ENCODE assay signal across 9 cellular contexts in genomic region chr5:150058480-150059126, GRCh38.
DNase-seq lines count a peak whose midpoint lies in the region; ATAC-seq lines count a peak whose summit lies in the region.
"Had no signal": no experiment of that assay in that cellular context is flagged by ENCODE, and none has a peak within 500 bp of the region (broad histone marks: within the 10 kb centered on the region; RNA-seq: fewer than 3 reads in every experiment).

No MANE protein-coding gene starts in this region.

- no peaks in the 10 kb centered on the region for H3K4me1 ChIP-seq in effector memory CD4-positive, alpha-beta T cell (ENCODE audit: control insufficient read depth, insufficient read depth, low read length, poor library complexity, severe bottlenecking)

- H3K27me3 ChIP-seq in effector memory CD4-positive, alpha-beta T cell (replicated peaks; ENCODE audit: control insufficient read depth, insufficient read depth, low read length, poor library complexity, severe bottlenecking) = no peaks in the 10 kb centered on the region

- peak overlapping the region; percentile 3 for H3K27ac ChIP-seq in epithelial cell of prostate
- H3K27ac ChIP-seq in effector memory CD4-positive, alpha-beta T cell (ENCODE audit: insufficient read depth, low read length, poor library complexity, severe bottlenecking) = no peak overlapping the region

- ATAC-seq in GM21619 (IDR thresholded peaks at IDR 0.05; ENCODE audit: unreplicated experiment) = no peak

- peak; percentile 88 for DNase-seq in GM04503 (ENCODE audit: low read depth)
- DNase-seq in RKO (ENCODE audit: low spot score) = peak; percentile 75
- no peak for DNase-seq in epithelial cell of prostate (ENCODE audit: low read depth, low spot score)
- peak; percentile 46 for DNase-seq in putamen (ENCODE audit: low spot score)
- no peak for DNase-seq in GM19238 (ENCODE audit: insufficient read length, low spot score)
- no peak for DNase-seq in activated CD4-positive, alpha-beta T cell treated with anti-CD3 and anti-CD28 coated beads, Interleukin-2, amount 50 U/mL, for 48 hours
- DNase-seq in effector memory CD4-positive, alpha-beta T cell = no peak
- DNase-seq: NCI-H345 had no signal

- no peaks in the 10 kb centered on the region for H3K9me3 ChIP-seq in effector memory CD4-positive, alpha-beta T cell (ENCODE audit: control insufficient read depth, low read length)

- peaks cover 5% of the 10 kb centered on the region for H3K36me3 ChIP-seq in effector memory CD4-positive, alpha-beta T cell (ENCODE audit: control insufficient read depth, insufficient read depth, low read length)

- no peak overlapping the region for H3K4me3 ChIP-seq in effector memory CD4-positive, alpha-beta T cell (ENCODE audit: insufficient read depth, low read depth, low read length, poor library complexity, severe bottlenecking)

Comparison
In these comparisons a context has a peak if more than half of its experiments do, and no peak if none do; other contexts are left out.
1. DNase-seq: peak in GM04503 (single experiment), RKO (single experiment) and putamen (single experiment); none in epithelial cell of prostate (single experiment), GM19238 (single experiment), activated CD4-positive, alpha-beta T cell treated with anti-CD3 and anti-CD28 coated beads, Interleukin-2, amount 50 U/mL, for 48 hours (0 of 2) and effector memory CD4-positive, alpha-beta T cell (0 of 3).